In the genomic region with DNA sequence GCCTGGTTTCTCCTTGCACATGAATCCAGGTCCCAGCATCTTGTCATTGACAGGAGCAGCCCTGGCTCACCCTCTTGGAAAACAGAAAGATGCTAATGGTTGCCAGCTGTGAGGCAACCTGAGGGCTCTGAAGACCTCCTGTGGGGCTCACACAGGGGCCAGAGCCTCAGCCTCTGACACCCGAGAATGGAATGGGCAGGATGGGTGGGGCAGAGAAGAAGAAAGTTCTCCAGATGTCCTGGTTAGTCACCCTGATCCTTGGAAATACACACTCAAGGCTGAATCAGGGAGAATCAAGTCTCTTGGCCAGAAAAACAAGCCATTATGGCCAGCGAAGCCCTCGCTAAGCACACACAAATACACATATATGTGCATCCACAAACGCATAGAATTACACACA, we compare ENCODE assay signal across 21 cellular contexts. TPM values are rescaled to one million over a fixed set of nuclear protein-coding genes. Genes with fewer than 3 reads are reported as not detected.
DNase-seq lines count a peak whose midpoint lies in the region; ATAC-seq and TF ChIP-seq lines count a peak whose summit lies in the region.
"Had no signal": no experiment of that assay in that cellular context is flagged by ENCODE, and none has a peak within 500 bp of the region (broad histone marks: within the 10 kb centered on the region; RNA-seq: fewer than 3 reads in every experiment).

No MANE protein-coding gene starts in this region.

- ATAC-seq in Right ventricle myocardium inferior (no peak), GM21447 (IDR thresholded peaks at IDR 0.05; ENCODE audit: unreplicated experiment) (no peak), natural killer cell (no peak)
- ATAC-seq: activated T-helper 17 cell treated with anti-CD3 and anti-CD28 coated beads, Interleukin-2, amount 50 U/mL, for 72 hours; gastrocnemius medialis; GM23338; right lobe of liver had no signal

- H3K27me3 ChIP-seq in left ventricle myocardium inferior (ENCODE audit: low read depth), result peaks cover 18% of the 10 kb centered on the region
- H3K27me3 ChIP-seq: gastrocnemius medialis, right lobe of liver, testis had no signal

- DNase-seq in Right ventricle myocardium inferior (ENCODE audit: missing footprints), result peak; percentile 4
- DNase-seq in left ventricle myocardium inferior, result no peak
- DNase-seq in RKO (ENCODE audit: low spot score), result peak; percentile 20
- DNase-seq in fibroblast of gingiva (ENCODE audit: low read depth), result peak; percentile 76
- DNase-seq in stromal cell of bone marrow (ENCODE audit: low read depth), result peak; percentile 82
- DNase-seq in activated CD4-positive, CD25-positive, alpha-beta regulatory T cell (lab: John Stamatoyannopoulos, UW), result no peak
- no peak for DNase-seq in natural killer cell
- DNase-seq: activated CD4-positive, alpha-beta memory T cell treated with anti-CD3 and anti-CD28 coated beads for 36 hours; amniotic stem cell; COR-L47; cortex of kidney; gastrocnemius medialis; mesendoderm; NCI-H1105 treated with DMSO at 0.1 percent for 48 hours; NCI-H345; right lobe of liver; stimulated activated CD8-positive, alpha-beta memory T cell treated with anti-CD3 and anti-CD28 coated beads, Interleukin-4, amount 100 ng/mL, for 48 hours; testis had no signal

- intact Hi-C loops in Right ventricle myocardium inferior (cut with DNase I), result no loop called here
- intact Hi-C loops in left ventricle myocardium inferior (cut with micrococcal nuclease), result no loop called here
- intact Hi-C loops in natural killer cell (cut with micrococcal nuclease), result no loop called here

- H3K4me1 ChIP-seq in left ventricle myocardium inferior, result peaks cover 3% of the 10 kb centered on the region
- H3K4me1 ChIP-seq: gastrocnemius medialis, right lobe of liver had no signal

- H3K4me3 Mint-ChIP-seq in natural killer cell, result no peak overlapping the region
- H3K4me3 Mint-ChIP-seq: activated CD4-positive, alpha-beta memory T cell treated with anti-CD3 and anti-CD28 coated beads for 36 hours; activated T-helper 17 cell treated with anti-CD3 and anti-CD28 coated beads, Interleukin-2, amount 50 U/mL, for 72 hours; GM23338 had no signal

- no peaks in the 10 kb centered on the region for H3K36me3 Mint-ChIP-seq in natural killer cell
- H3K36me3 Mint-ChIP-seq: activated CD4-positive, alpha-beta memory T cell treated with anti-CD3 and anti-CD28 coated beads for 36 hours had no signal

- no peak overlapping the region for H3K27ac ChIP-seq in left ventricle myocardium inferior (replicated peaks)
- H3K27ac ChIP-seq: gastrocnemius medialis, right lobe of liver, testis had no signal

- TF ChIP-seq CTCF in left ventricle myocardium inferior (IDR thresholded peaks at IDR 0.05; ENCODE audit: borderline replicate concordance), result no peak
- no peak for TF ChIP-seq CTCF in natural killer cell (IDR thresholded peaks at IDR 0.05)

- no peak overlapping the region for H3K27ac Mint-ChIP-seq in natural killer cell
- H3K27ac Mint-ChIP-seq: activated CD4-positive, alpha-beta memory T cell treated with anti-CD3 and anti-CD28 coated beads for 36 hours; activated T-helper 17 cell treated with anti-CD3 and anti-CD28 coated beads, Interleukin-2, amount 50 U/mL, for 72 hours; GM23338 had no signal

- H3K36me3 ChIP-seq in left ventricle myocardium inferior, result no peaks in the 10 kb centered on the region
- H3K36me3 ChIP-seq: gastrocnemius medialis, right lobe of liver had no signal

- no peaks in the 10 kb centered on the region for H3K4me1 Mint-ChIP-seq in natural killer cell
- H3K4me1 Mint-ChIP-seq: activated T-helper 17 cell treated with anti-CD3 and anti-CD28 coated beads, Interleukin-2, amount 50 U/mL, for 72 hours had no signal

- no peaks in the 10 kb centered on the region for H3K9me3 Mint-ChIP-seq in natural killer cell
- H3K9me3 Mint-ChIP-seq: activated CD4-positive, alpha-beta memory T cell treated with anti-CD3 and anti-CD28 coated beads for 36 hours; activated T-helper 17 cell treated with anti-CD3 and anti-CD28 coated beads, Interleukin-2, amount 50 U/mL, for 72 hours; GM23338 had no signal

- peaks cover 6 to 7% of the 10 kb centered on the region in 2 donors for H3K27me3 Mint-ChIP-seq in natural killer cell (ENCODE audit: low read depth in 2 of 2)
- H3K27me3 Mint-ChIP-seq: activated CD4-positive, alpha-beta memory T cell treated with anti-CD3 and anti-CD28 coated beads for 36 hours had no signal

- H3K9me3 ChIP-seq in left ventricle myocardium inferior (replicated peaks), result no peaks in the 10 kb centered on the region
- H3K9me3 ChIP-seq: gastrocnemius medialis, right lobe of liver, testis had no signal

- no peak overlapping the region for H3K4me3 ChIP-seq in left ventricle myocardium inferior
- H3K4me3 ChIP-seq: gastrocnemius medialis, GM23338, right lobe of liver, testis had no signal

RNA-seq across cellular contexts. Expression of a gene that starts 32.3 kb away (rescaled TPM):
- not detected for total RNA-seq in Right ventricle myocardium inferior
- not detected for total RNA-seq in left ventricle myocardium inferior
- not detected for total RNA-seq in natural killer cell
- total RNA-seq: activated CD4-positive, alpha-beta memory T cell treated with anti-CD3 and anti-CD28 coated beads for 36 hours; activated T-helper 17 cell treated with anti-CD3 and anti-CD28 coated beads, Interleukin-2, amount 50 U/mL, for 72 hours; gastrocnemius medialis; GM23338; right lobe of liver had no signal

Comparison
In these comparisons a context has a peak if more than half of its experiments do, and no peak if none do; other contexts are left out.
1. DNase-seq: peak in Right ventricle myocardium inferior (single experiment), RKO (single experiment), fibroblast of gingiva (single experiment) and stromal cell of bone marrow (single experiment); none in left ventricle myocardium inferior (single experiment), activated CD4-positive, CD25-positive, alpha-beta regulatory T cell (0 of 4) and natural killer cell (single experiment).